8 cellular contexts compared by ENCODE assay signal in genomic region chr1:109548321-109549267, GRCh38. TPM values are rescaled to one million over a fixed set of nuclear protein-coding genes. Genes with fewer than 3 reads are reported as not detected.
DNase-seq lines count a peak whose midpoint lies in the region; ATAC-seq and TF ChIP-seq lines count a peak whose summit lies in the region.

TSS of gene GNAI3 (plus strand) at chr1:109548615. CDS start at chr1:109548721, 106 bp downstream.

- CTCF ChIA-PET in BJ (lab: Yijun Ruan, JAX): interaction anchor here (0.7 to 3.2 kb wide), 26 partner anchors 9 to 463 kb away, joined by 3 to 56 read pairs (median 4); partner anchors contain the start of genes AHCYL1, CYB561D1 and GPR61

- H3K4me3 ChIP-seq in BJ (ENCODE audit: low read depth, low read length): peak within 1 kb of the TSS; percentile 98

- peak within 1 kb of the TSS; percentile 92 for H3K27ac ChIP-seq in cingulate gyrus (ENCODE audit: low read depth, low read length)

- H3K27me3 ChIP-seq in BJ (ENCODE audit: control insufficient read depth, insufficient read depth, low read length): no peaks in the 10 kb centered on the region

- POLR2A ChIA-PET in BJ (lab: Charles Lee): interaction anchor here (0.6 to 0.9 kb wide), 4 partner anchors 17 to 91 kb away, joined by 3 to 6 read pairs (median 4); no protein-coding TSS in a partner anchor

- no peak for TF ChIP-seq CTCF in BJ (IDR thresholded peaks at IDR 0.05; ENCODE audit: insufficient read depth, low read depth, low read length)

- ATAC-seq in HG03457 (IDR thresholded peaks at IDR 0.05; ENCODE audit: unreplicated experiment): peak; percentile 76

- H3K36me3 ChIP-seq in BJ (ENCODE audit: control insufficient read depth, insufficient read depth, low read length): no peaks in the 10 kb centered on the region

- peak; percentile 70 for DNase-seq in BJ (ENCODE audit: low read depth)
- peak; percentile 94 for DNase-seq in GM19240 (ENCODE audit: insufficient read length, low spot score)
- peak; percentile 88 to 91 for DNase-seq in NCI-H524 (lab: John Stamatoyannopoulos, UW)
- DNase-seq in activated CD4-positive, alpha-beta T cell treated with anti-CD3 and anti-CD28 coated beads for 4 hours: peak; percentile 91 to 93
- DNase-seq in kidney glomerular epithelial cell (lab: John Stamatoyannopoulos, UW): peak; percentile 90
- peak; percentile 90 to 91 for DNase-seq in stimulated activated CD4-positive, alpha-beta T cell treated with anti-CD3 and anti-CD28 coated beads, Interleukin-15, amount 100 ng/mL, for 48 hours (ENCODE audit: low read depth in 2 of 2)

RNA-seq across cellular contexts. Expression of gene GNAI3, which starts in this region (rescaled TPM):
- 4.7 and 9.6 TPM in 2 replicates for polyA plus RNA-seq in BJ (2011; rRNA removed)
- 5.6 and 7.1 TPM in 2 replicates for polyA minus RNA-seq in BJ (2011; rRNA and poly(A)+ RNA removed)

Comparison
In these comparisons a context has a peak if more than half of its experiments do, and no peak if none do; other contexts are left out.
1. Peak in every context shown above with its lines: DNase-seq, ATAC-seq, H3K4me3 ChIP-seq and H3K27ac ChIP-seq.